In the genomic region with DNA sequence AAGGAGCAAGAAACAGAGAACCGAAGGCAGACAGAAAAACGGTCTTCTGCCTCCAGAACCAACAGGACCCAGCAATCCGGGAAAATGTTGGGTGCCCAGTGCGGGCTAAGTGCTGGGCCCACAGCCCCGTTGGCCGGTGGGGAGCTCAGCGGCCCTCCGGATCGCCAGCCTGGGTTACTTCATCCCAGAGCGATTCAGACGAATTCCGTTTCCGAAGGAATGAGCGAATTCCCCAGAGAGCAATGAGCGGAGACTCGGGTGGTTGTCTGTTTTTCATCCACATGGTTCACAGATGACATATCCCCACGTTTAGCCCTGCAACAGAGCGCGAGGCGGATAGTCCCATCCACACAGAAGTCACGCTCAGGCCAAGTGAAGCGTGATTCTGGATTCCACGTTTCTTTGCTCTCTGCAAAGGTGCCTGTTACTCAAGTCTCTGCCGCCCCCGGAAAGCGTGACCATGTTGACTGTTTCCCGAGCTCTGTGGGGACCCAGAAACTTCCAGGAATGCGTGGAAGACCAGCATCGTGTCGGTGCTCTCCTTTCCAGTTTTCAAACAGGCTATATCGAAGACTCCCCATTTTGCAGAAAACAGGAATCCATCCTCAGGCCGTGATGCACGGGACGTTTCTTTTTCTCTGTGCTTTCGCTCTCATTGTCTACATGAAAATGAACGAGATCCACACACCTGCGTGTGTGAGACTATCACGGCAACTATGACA, we compare ENCODE assay signal across 14 cellular contexts. TPM values are rescaled to one million over a fixed set of nuclear protein-coding genes. Genes with fewer than 3 reads are reported as not detected.
DNase-seq lines count a peak whose midpoint lies in the region; ATAC-seq and TF ChIP-seq lines count a peak whose summit lies in the region.
"Not testable (repeated sequence)": the region's sequence is repeated elsewhere in the genome, so short reads cannot be mapped to it uniquely, and the experiment has no call there.
"Had no signal": no experiment of that assay in that cellular context is flagged by ENCODE, and none has a peak within 500 bp of the region (broad histone marks: within the 10 kb centered on the region; RNA-seq: fewer than 3 reads in every experiment).

No MANE protein-coding gene starts in this region.

- TF ChIP-seq CTCF in DND-41 (IDR thresholded peaks at IDR 0.05; ENCODE audit: borderline replicate concordance, extremely low read depth, low read length, poor library complexity, severe bottlenecking); KMS-11 (conservative IDR thresholded peaks at IDR 0.05; ENCODE audit: low read depth, low read length); chondrocyte (IDR thresholded peaks at IDR 0.05); fibroblast of villous mesenchyme (IDR thresholded peaks at IDR 0.05; ENCODE audit: insufficient read depth, low read depth, low read length); parathyroid adenoma (IDR thresholded peaks at IDR 0.05); vagina (IDR thresholded peaks at IDR 0.05): not testable (repeated sequence)

- peaks cover 15% of the 10 kb centered on the region for H3K4me1 Mint-ChIP-seq in activated T-cell treated with anti-CD3 and anti-CD28 coated beads, Interleukin-2, amount 50 U/mL, for 24 hours (ENCODE audit: low read depth)
- peaks cover 30% of the 10 kb centered on the region for H3K4me1 Mint-ChIP-seq in chondrocyte (ENCODE audit: low read depth)

- peak overlapping the region; percentile 60; the same call in 1 of the 2 replicates for H3K27ac ChIP-seq in DND-41 (ENCODE audit: low read length)
- H3K27ac ChIP-seq in KMS-11, parathyroid adenoma: not testable (repeated sequence)
- peak overlapping the region; percentile 17 for H3K27ac ChIP-seq in vagina

- not testable (repeated sequence) for H3K79me2 ChIP-seq in DND-41 (ENCODE audit: insufficient read depth, low read length); KMS-11 (ENCODE audit: insufficient read depth, low read depth); parathyroid adenoma

- not testable (repeated sequence) for H3K36me3 ChIP-seq in DND-41 (ENCODE audit: insufficient read depth, low read length); KMS-11 (ENCODE audit: insufficient read depth); parathyroid adenoma (ENCODE audit: control insufficient read depth, insufficient read depth, low read length); vagina

- H2AFZ ChIP-seq in DND-41 (ENCODE audit: low read depth, low read length) (peak overlapping the region; percentile 84), KMS-11 (ENCODE audit: low read depth) (peak overlapping the region; percentile 67; the same call in 1 of the 2 replicates)
- H2AFZ ChIP-seq in parathyroid adenoma = not testable (repeated sequence)

- not testable (repeated sequence) for H3K4me3 Mint-ChIP-seq in activated T-cell treated with anti-CD3 and anti-CD28 coated beads, Interleukin-2, amount 50 U/mL, for 24 hours
- peak overlapping the region; percentile 75 for H3K4me3 Mint-ChIP-seq in chondrocyte (ENCODE audit: unreplicated experiment)

- not testable (repeated sequence) for H4K20me1 ChIP-seq in DND-41 (ENCODE audit: insufficient read depth, low read length); KMS-11 (ENCODE audit: insufficient read depth)

- peaks cover 65% of the 10 kb centered on the region for H3K27me3 Mint-ChIP-seq in activated T-cell treated with anti-CD3 and anti-CD28 coated beads, Interleukin-2, amount 50 U/mL, for 24 hours
- peaks cover 24% of the 10 kb centered on the region for H3K27me3 Mint-ChIP-seq in chondrocyte (ENCODE audit: low read depth)

- not testable (repeated sequence) for H3K4me1 ChIP-seq in DND-41 (ENCODE audit: insufficient read depth, low read length); KMS-11 (ENCODE audit: low read depth, poor library complexity, severe bottlenecking); parathyroid adenoma; vagina

- H3K4me3 ChIP-seq in DND-41 (ENCODE audit: low read depth in 1 of 2, low read length in 2 of 2) = peak overlapping the region in 1 of 2 experiments; percentile 61; a peak in 2 of 4 replicates
- H3K4me3 ChIP-seq in KMS-11 (IDR thresholded peaks at IDR 0.05; ENCODE audit: insufficient read depth, low read depth, low read length); fibroblast of villous mesenchyme (ENCODE audit: low read depth, low read length): not testable (repeated sequence)
- peak overlapping the region; percentile 16 for H3K4me3 ChIP-seq in parathyroid adenoma (ENCODE audit: low read depth, low read length)
- peak overlapping the region; percentile 42 to 49 for H3K4me3 ChIP-seq in vagina

- peaks cover 41% of the 10 kb centered on the region for H3K9me3 Mint-ChIP-seq in activated T-cell treated with anti-CD3 and anti-CD28 coated beads, Interleukin-2, amount 50 U/mL, for 24 hours
- peaks cover 29% of the 10 kb centered on the region for H3K9me3 Mint-ChIP-seq in chondrocyte (ENCODE audit: low read depth)

- H3K9me3 ChIP-seq in DND-41 (ENCODE audit: insufficient read depth, low read length, severe bottlenecking) = peaks cover 14% of the 10 kb centered on the region
- H3K9me3 ChIP-seq in parathyroid adenoma (ENCODE audit: control insufficient read depth, low read length); vagina: not testable (repeated sequence)

- not testable (repeated sequence) for ATAC-seq in DND-41 (ENCODE audit: insufficient read depth, low read depth)

- peak overlapping the region; percentile 0 for H3K27ac Mint-ChIP-seq in activated T-cell treated with anti-CD3 and anti-CD28 coated beads, Interleukin-2, amount 50 U/mL, for 24 hours
- H3K27ac Mint-ChIP-seq in chondrocyte (ENCODE audit: unreplicated experiment) = peak overlapping the region; percentile 93

- not testable (repeated sequence) for TF ChIP-seq POLR2A in vagina (IDR thresholded peaks at IDR 0.05)

- not testable (repeated sequence) for DNase-seq in DND-41; activated T-cell treated with anti-CD3 and anti-CD28 coated beads, Interleukin-2, amount 50 U/mL, for 24 hours; chondrocyte (ENCODE audit: low spot score); vagina (ENCODE audit: extremely low spot score in 2 of 2)
- peak; percentile 43 for DNase-seq in fibroblast of villous mesenchyme (ENCODE audit: low read depth)
- peak; percentile 39 for DNase-seq in kidney tubule cell (ENCODE audit: low spot score)

- H3K36me3 Mint-ChIP-seq in activated T-cell treated with anti-CD3 and anti-CD28 coated beads, Interleukin-2, amount 50 U/mL, for 24 hours (ENCODE audit: low read depth) = not testable (repeated sequence)
- H3K36me3 Mint-ChIP-seq in chondrocyte (ENCODE audit: low read depth) = peaks cover 11% of the 10 kb centered on the region

- intact Hi-C loops in vagina (cut with DNase I) = not testable (repeated sequence)

- not testable (repeated sequence) for H3K27me3 ChIP-seq in DND-41 (ENCODE audit: insufficient read depth, low read length, poor library complexity); KMS-11 (ENCODE audit: insufficient read depth, low read depth); parathyroid adenoma (ENCODE audit: control insufficient read depth, insufficient read depth, low read length); vagina

- H3K4me2 ChIP-seq in DND-41 (ENCODE audit: insufficient read depth, low read length) (peak overlapping the region; percentile 55), parathyroid adenoma (ENCODE audit: low read length) (peak overlapping the region; percentile 36)
- H3K4me2 ChIP-seq in KMS-11 = not testable (repeated sequence)

- peak overlapping the region; percentile 78 for H3K9ac ChIP-seq in DND-41 (ENCODE audit: low read depth, low read length)
- H3K9ac ChIP-seq in KMS-11, parathyroid adenoma: not testable (repeated sequence)

RNA-seq across cellular contexts. Expression of gene FRG2C, which starts 6.9 kb away (rescaled TPM):
- total RNA-seq in chondrocyte (not detected in 3 replicates), fibroblast of villous mesenchyme (under 0.01 TPM in 1 of 2 replicates, not detected in the other), vagina (not detected)
- total RNA-seq: activated CD4-positive, alpha-beta T cell treated with anti-CD3 and anti-CD28 coated beads, Interleukin-2, amount 10 ng/mL, durations not matched to agents 24 days and 14 days; adrenal gland; dermis microvascular lymphatic vessel endothelial cell; kidney epithelial cell; mucosa of descending colon; pulmonary artery endothelial cell had no signal
